Comparison of ENCODE assay signal across 8 cellular contexts in the genomic region with DNA sequence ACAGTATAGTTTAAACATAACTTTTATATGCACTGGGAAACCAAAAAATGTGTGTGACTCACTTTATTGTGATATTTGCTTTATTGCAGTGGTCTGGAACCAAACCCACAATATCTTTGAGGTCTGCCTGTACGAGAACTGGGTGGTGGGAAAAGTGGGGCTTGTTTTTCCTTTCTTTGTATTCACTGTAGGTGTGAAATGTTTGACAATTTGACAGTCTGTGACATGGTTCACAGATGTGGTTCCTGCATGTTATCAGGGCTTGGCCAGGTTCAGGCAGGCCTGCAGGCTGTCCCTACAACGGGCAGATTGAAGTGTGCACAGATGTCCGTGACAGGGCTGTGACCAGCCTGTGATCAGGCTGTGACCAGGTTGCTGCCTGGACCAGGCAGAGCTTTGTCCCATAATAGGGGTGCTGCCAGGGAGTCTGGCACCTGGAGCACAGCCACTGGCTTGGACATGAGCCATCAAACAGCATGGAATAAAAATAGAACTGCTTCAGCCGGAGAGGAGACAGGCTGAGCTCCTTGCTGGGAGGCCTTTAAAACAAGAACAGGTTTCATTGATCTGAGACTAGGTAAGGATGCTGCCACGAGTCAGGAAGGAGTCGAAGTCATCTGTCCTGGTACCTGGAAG.
DNase-seq lines count a peak whose midpoint lies in the region; ATAC-seq, FAIRE-seq and TF ChIP-seq lines count a peak whose summit lies in the region.

No MANE protein-coding gene starts in this region.

- no peak overlapping the region for H3K4me3 ChIP-seq in AG10803 (ENCODE audit: low read length)
- no peak overlapping the region for H3K4me3 ChIP-seq in SJCRH30

- no peak overlapping the region for H3K14ac ChIP-seq in H9 (ENCODE audit: insufficient read depth, low read length)

- H2BK5ac ChIP-seq in H9 (ENCODE audit: insufficient read length, low read length): no peak overlapping the region

- peak; percentile 40 for ATAC-seq in activated T-helper 17 cell treated with anti-CD3 and anti-CD28 coated beads, Interleukin-2, amount 50 U/mL, for 72 hours (replicated peaks)

- H2BK120ac ChIP-seq in H9 (ENCODE audit: low read depth, low read length, poor library complexity, severe bottlenecking): no peak overlapping the region

- no peak overlapping the region for H2BK12ac ChIP-seq in H9 (ENCODE audit: insufficient read length, low read depth, low read length)

- H3K56ac ChIP-seq in H9 (ENCODE audit: insufficient read length, low read depth, low read length): no peak overlapping the region

- H4K8ac ChIP-seq in H9 (replicated peaks; ENCODE audit: insufficient read length, low read depth, low read length): no peak overlapping the region

- no peaks in the 10 kb centered on the region for H3K27me3 Mint-ChIP-seq in activated T-helper 17 cell treated with anti-CD3 and anti-CD28 coated beads, Interleukin-2, amount 50 U/mL, for 72 hours
- H3K27me3 Mint-ChIP-seq in H9 (ENCODE audit: low read depth): peaks cover 23% of the 10 kb centered on the region

- no peaks in the 10 kb centered on the region for H3K79me1 ChIP-seq in H9 (ENCODE audit: insufficient read depth, low read depth, low read length, poor library complexity, severe bottlenecking)

- no peaks in the 10 kb centered on the region for H3K36me3 ChIP-seq in SJCRH30

- H2BK15ac ChIP-seq in H9 (ENCODE audit: low read depth, low read length): no peak overlapping the region

- no peak overlapping the region for H4K5ac ChIP-seq in H9 (ENCODE audit: insufficient read length, low read depth, low read length)

- H3K9ac ChIP-seq in H9 (ENCODE audit: extremely low read depth, insufficient read length, low read length): no peak overlapping the region

- H3K4ac ChIP-seq in H9 (ENCODE audit: low read depth, low read length): no peak overlapping the region

- H2BK20ac ChIP-seq in H9 (ENCODE audit: low read depth, low read length, poor library complexity, severe bottlenecking): no peak overlapping the region

- H4K91ac ChIP-seq in H9 (ENCODE audit: insufficient read length, low read depth, low read length): no peak overlapping the region

- no CpG with 5 or more reads among the region's 6 CpGs for WGBS in H9 (ENCODE audit: extremely low coverage, insufficient read length, low lambda C conversion rate)

- H3K27me3 ChIP-seq in H9 (ENCODE audit: insufficient read depth, low read length): peaks cover 2% of the 10 kb centered on the region; the same call in 1 of the 2 replicates
- no peaks in the 10 kb centered on the region for H3K27me3 ChIP-seq in SJCRH30

- H3K9me3 ChIP-seq in H9 (ENCODE audit: control insufficient read depth, low read depth, low read length) (no peaks in the 10 kb centered on the region), SJCRH30 (replicated peaks) (no peaks in the 10 kb centered on the region)

- TF ChIP-seq CTCF in AG10803 (conservative IDR thresholded peaks at IDR 0.05; ENCODE audit: low read length): no peak
- TF ChIP-seq CTCF in H9 (conservative IDR thresholded peaks at IDR 0.05): no peak

- peak; percentile 78 for FAIRE-seq in islet of Langerhans (lab: Jason Lieb, UNC)
- no peak for FAIRE-seq in urothelium cell line (lab: Jason Lieb, UNC)

- DNase-seq in AG10803 (ENCODE audit: low read depth) (peak; percentile 65), NCI-H1092 (lab: John Stamatoyannopoulos, UW) (peak; percentile 46), urothelium cell line (ENCODE audit: low spot score) (peak; percentile 42), H9 (no peak), SJCRH30 (no peak), HuH-7.5 (ENCODE audit: low spot score) (no peak)

- no peak overlapping the region for H3K18ac ChIP-seq in H9 (ENCODE audit: insufficient read length, low read depth, low read length)

- H3K27ac ChIP-seq in H9 (ENCODE audit: insufficient read length, low read depth, low read length) (no peak overlapping the region), SJCRH30 (no peak overlapping the region)

- H3K9me3 Mint-ChIP-seq in activated T-helper 17 cell treated with anti-CD3 and anti-CD28 coated beads, Interleukin-2, amount 50 U/mL, for 72 hours: no peaks in the 10 kb centered on the region
- H3K9me3 Mint-ChIP-seq in H9: peaks cover 6 to 16% of the 10 kb centered on the region in 2 experiments; a peak in 4 of 5 replicates

- no peak overlapping the region for H2AFZ ChIP-seq in H9 (ENCODE audit: low read length)

- peaks cover 36% of the 10 kb centered on the region for H3K4me1 Mint-ChIP-seq in activated T-helper 17 cell treated with anti-CD3 and anti-CD28 coated beads, Interleukin-2, amount 50 U/mL, for 72 hours
- H3K4me1 Mint-ChIP-seq in H9: peaks cover 11 to 12% of the 10 kb centered on the region in 2 experiments

- no peaks in the 10 kb centered on the region for H4K20me1 ChIP-seq in H9 (ENCODE audit: control insufficient read depth, insufficient read depth, insufficient read length)

- no peak overlapping the region for H2AK5ac ChIP-seq in H9 (ENCODE audit: insufficient read length, low read length)

- H3K79me2 ChIP-seq in H9 (ENCODE audit: insufficient read depth, low read length): no peaks in the 10 kb centered on the region

- peak overlapping the region; percentile 70 for H3K4me3 Mint-ChIP-seq in activated T-helper 17 cell treated with anti-CD3 and anti-CD28 coated beads, Interleukin-2, amount 50 U/mL, for 72 hours
- no peak overlapping the region for H3K4me3 Mint-ChIP-seq in H9

- no peaks in the 10 kb centered on the region for H3K36me3 Mint-ChIP-seq in activated T-helper 17 cell treated with anti-CD3 and anti-CD28 coated beads, Interleukin-2, amount 50 U/mL, for 72 hours (ENCODE audit: low read depth)
- peaks cover 0 to 12% (median 7%) of the 10 kb centered on the region in 3 experiments; a peak in 4 of 7 replicates for H3K36me3 Mint-ChIP-seq in H9 (ENCODE audit: insufficient read depth in 1 of 3, low read depth in 3 of 3)

- no peak overlapping the region for H3T11ph ChIP-seq in H9 (ENCODE audit: low read length)

- H3K4me2 ChIP-seq in H9 (ENCODE audit: insufficient read depth, insufficient read length, low read length): no peak overlapping the region

- H3K23me2 ChIP-seq in H9 (ENCODE audit: insufficient read length, low read depth, low read length, poor library complexity, severe bottlenecking): peaks cover 8% of the 10 kb centered on the region

- peak overlapping the region; percentile 53 for H3K27ac Mint-ChIP-seq in activated T-helper 17 cell treated with anti-CD3 and anti-CD28 coated beads, Interleukin-2, amount 50 U/mL, for 72 hours
- H3K27ac Mint-ChIP-seq in H9: no peak overlapping the region

- H3K4me1 ChIP-seq in H9 (ENCODE audit: insufficient read depth, low read length) (no peaks in the 10 kb centered on the region), SJCRH30 (peaks cover 9% of the 10 kb centered on the region; the same call in 1 of the 2 replicates)

- no peak overlapping the region for H3K23ac ChIP-seq in H9 (ENCODE audit: insufficient read length, low read depth, low read length)

Comparison
In these comparisons a context has a peak if more than half of its experiments do, and no peak if none do; other contexts are left out.
1. DNase-seq: peak in AG10803 (single experiment), NCI-H1092 (single experiment) and urothelium cell line (single experiment); none in H9 (single experiment), SJCRH30 (0 of 2) and HuH-7.5 (single experiment).